In genomic region chr16:11412965-11413887, GRCh38 we compare ENCODE assay signal across 24 cellular contexts.
"Had no signal": no experiment of that assay in that cellular context is flagged by ENCODE, and none has a peak within 500 bp of the region (broad histone marks: within the 10 kb centered on the region; RNA-seq: fewer than 3 reads in every experiment).

No MANE protein-coding gene starts in this region.

- H3K9me3 Mint-ChIP-seq: mesothelial cell of epicardium; naive B cell; stimulated activated memory B cell treated with anti-CD40 and anti-IgM and Interleukin-4, amounts not matched to agents 10 μg/mL and 1 μg/mL and 100 μg/mL, for 72 hours had no signal

- H3K27me3 ChIP-seq: esophagus muscularis mucosa, foreskin keratinocyte, gastroesophageal sphincter, heart left ventricle, hepatocyte, left lung, right atrium auricular region, spleen, testis, tibial nerve, upper lobe of left lung had no signal

- H3K27me3 Mint-ChIP-seq: naive B cell; stimulated activated memory B cell treated with anti-CD40 and anti-IgM and Interleukin-4, amounts not matched to agents 10 μg/mL and 1 μg/mL and 100 μg/mL, for 72 hours had no signal

- H2AFZ ChIP-seq: hepatocyte had no signal

- DNase-seq: effector CD8-positive, alpha-beta T cell; foreskin keratinocyte; heart left ventricle; kidney; left cardiac atrium; mesenchymal stem cell; mucosa of descending colon; naive B cell; spleen; stimulated activated CD4-positive, alpha-beta T cell treated with anti-CD3 and anti-CD28 coated beads, Interleukin-4, amount 100 ng/mL, for 4 hours; stimulated activated naive CD8-positive, alpha-beta T cell treated with anti-CD3 and anti-CD28 coated beads, Interleukin-15, Interleukin-2, amounts not matched to agents 100 U/mL and 50 U/mL, for 24 hours; substantia nigra; testis; upper lobe of left lung had no signal

- H3K4me3 ChIP-seq: esophagus muscularis mucosa, gastroesophageal sphincter, heart left ventricle, hepatocyte, left lung, mucosa of descending colon, prostate gland, right atrium auricular region, skin epidermis, spleen, testis, tibial nerve, upper lobe of left lung had no signal

- H3K36me3 ChIP-seq: esophagus muscularis mucosa, gastroesophageal sphincter, heart left ventricle, left lung, prostate gland, right atrium auricular region, tibial nerve, upper lobe of left lung had no signal

- H3K27ac ChIP-seq: esophagus muscularis mucosa, foreskin keratinocyte, gastroesophageal sphincter, heart left ventricle, hepatocyte, left lung, prostate gland, right atrium auricular region, spleen, testis, tibial nerve, upper lobe of left lung had no signal

- H3K4me1 ChIP-seq: esophagus muscularis mucosa, foreskin keratinocyte, prostate gland, right atrium auricular region, testis, tibial nerve had no signal

- H3K4me3 Mint-ChIP-seq: mesothelial cell of epicardium; naive B cell; stimulated activated memory B cell treated with anti-CD40 and anti-IgM and Interleukin-4, amounts not matched to agents 10 μg/mL and 1 μg/mL and 100 μg/mL, for 72 hours had no signal

- H3K36me3 Mint-ChIP-seq: mesothelial cell of epicardium; naive B cell; stimulated activated memory B cell treated with anti-CD40 and anti-IgM and Interleukin-4, amounts not matched to agents 10 μg/mL and 1 μg/mL and 100 μg/mL, for 72 hours had no signal

- H3K27ac Mint-ChIP-seq: mesothelial cell of epicardium; stimulated activated memory B cell treated with anti-CD40 and anti-IgM and Interleukin-4, amounts not matched to agents 10 μg/mL and 1 μg/mL and 100 μg/mL, for 72 hours had no signal

- ATAC-seq: foreskin keratinocyte, gastroesophageal sphincter, heart left ventricle, left cardiac atrium, left lung, mucosa of descending colon had no signal

- H3K4me2 ChIP-seq: hepatocyte had no signal

- H3K9me3 ChIP-seq: esophagus muscularis mucosa, gastroesophageal sphincter, heart left ventricle, left lung, mucosa of descending colon, prostate gland, right atrium auricular region, spleen, testis, tibial nerve, upper lobe of left lung had no signal
